1 cellular context compared by ENCODE assay signal in genomic region chr14:106528717-106529116, GRCh38.
TF ChIP-seq lines count a peak whose summit lies in the region.

No MANE protein-coding gene starts in this region.

TF ChIP-seq in GM23338, 12 proteins besides CTCF, POLR2A, EP300 and RAD21 (continued from another document):
- TF ChIP-seq ETS1 (IDR thresholded peaks at IDR 0.05), result no peak
- TF ChIP-seq EZH2phosphoT487 (IDR thresholded peaks at IDR 0.05; ENCODE audit: unreplicated experiment), result no peak
- TF ChIP-seq EZH2 (IDR thresholded peaks at IDR 0.05; ENCODE audit: low read depth, unreplicated experiment), result no peak
- TF ChIP-seq POLR2AphosphoS5 (IDR thresholded peaks at IDR 0.05; ENCODE audit: low read depth), result no peak
- TF ChIP-seq CREB1 (CRISPR knock-in tag; IDR thresholded peaks at IDR 0.05; ENCODE audit: low read depth), result no peak
- no peak for TF ChIP-seq ZNF114 (CRISPR knock-in tag; IDR thresholded peaks at IDR 0.05)
- no peak for TF ChIP-seq NANOG (IDR thresholded peaks at IDR 0.05; ENCODE audit: borderline replicate concordance)
- TF ChIP-seq JUNB (IDR thresholded peaks at IDR 0.05; ENCODE audit: unreplicated experiment), result no peak
- TF ChIP-seq STAT1 (IDR thresholded peaks at IDR 0.05; ENCODE audit: unreplicated experiment), result no peak
- no peak for TF ChIP-seq ZNF331 (CRISPR knock-in tag; IDR thresholded peaks at IDR 0.05; ENCODE audit: low read depth)
- TF ChIP-seq, protein P1, sequence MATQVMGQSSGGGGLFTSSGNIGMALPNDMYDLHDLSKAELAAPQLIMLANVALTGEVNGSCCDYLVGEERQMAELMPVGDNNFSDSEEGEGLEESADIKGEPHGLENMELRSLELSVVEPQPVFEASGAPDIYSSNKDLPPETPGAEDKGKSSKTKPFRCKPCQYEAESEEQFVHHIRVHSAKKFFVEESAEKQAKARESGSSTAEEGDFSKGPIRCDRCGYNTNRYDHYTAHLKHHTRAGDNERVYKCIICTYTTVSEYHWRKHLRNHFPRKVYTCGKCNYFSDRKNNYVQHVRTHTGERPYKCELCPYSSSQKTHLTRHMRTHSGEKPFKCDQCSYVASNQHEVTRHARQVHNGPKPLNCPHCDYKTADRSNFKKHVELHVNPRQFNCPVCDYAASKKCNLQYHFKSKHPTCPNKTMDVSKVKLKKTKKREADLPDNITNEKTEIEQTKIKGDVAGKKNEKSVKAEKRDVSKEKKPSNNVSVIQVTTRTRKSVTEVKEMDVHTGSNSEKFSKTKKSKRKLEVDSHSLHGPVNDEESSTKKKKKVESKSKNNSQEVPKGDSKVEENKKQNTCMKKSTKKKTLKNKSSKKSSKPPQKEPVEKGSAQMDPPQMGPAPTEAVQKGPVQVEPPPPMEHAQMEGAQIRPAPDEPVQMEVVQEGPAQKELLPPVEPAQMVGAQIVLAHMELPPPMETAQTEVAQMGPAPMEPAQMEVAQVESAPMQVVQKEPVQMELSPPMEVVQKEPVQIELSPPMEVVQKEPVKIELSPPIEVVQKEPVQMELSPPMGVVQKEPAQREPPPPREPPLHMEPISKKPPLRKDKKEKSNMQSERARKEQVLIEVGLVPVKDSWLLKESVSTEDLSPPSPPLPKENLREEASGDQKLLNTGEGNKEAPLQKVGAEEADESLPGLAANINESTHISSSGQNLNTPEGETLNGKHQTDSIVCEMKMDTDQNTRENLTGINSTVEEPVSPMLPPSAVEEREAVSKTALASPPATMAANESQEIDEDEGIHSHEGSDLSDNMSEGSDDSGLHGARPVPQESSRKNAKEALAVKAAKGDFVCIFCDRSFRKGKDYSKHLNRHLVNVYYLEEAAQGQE (IDR thresholded peaks at IDR 0.05; ENCODE audit: unreplicated experiment), result no peak
